10 cellular contexts compared by ENCODE assay signal in genomic region chr1:42938596-42939184, GRCh38. TPM values are rescaled to one million over a fixed set of nuclear protein-coding genes. Genes with fewer than 3 reads are reported as not detected.
DNase-seq lines count a peak whose midpoint lies in the region; ATAC-seq, FAIRE-seq and TF ChIP-seq lines count a peak whose summit lies in the region.
"Had no signal": no experiment of that assay in that cellular context is flagged by ENCODE, and none has a peak within 500 bp of the region (broad histone marks: within the 10 kb centered on the region; RNA-seq: fewer than 3 reads in every experiment).

No MANE protein-coding gene starts in this region.

- H4K20me1 ChIP-seq in SK-N-SH (ENCODE audit: insufficient read depth) = no peaks in the 10 kb centered on the region

- DNase-seq in A549 (ENCODE audit: low read depth in 1 of 2, low spot score in 1 of 2) (no peak), HFFc6 (no peak), DMS53 treated with DMSO at 0.1 percent for 48 hours (lab: John Stamatoyannopoulos, UW; ENCODE audit: unreplicated experiment) (no peak), SK-N-SH (no peak), right cardiac atrium (no peak)
- DNase-seq in activated naive CD8-positive, alpha-beta T cell treated with anti-CD3 and anti-CD28 coated beads, Interleukin-2, amount 50 U/mL, for 24 hours = no peak
- DNase-seq in naive thymus-derived CD8-positive, alpha-beta T cell = peak in 1 of 10 donors; percentile 23
- DNase-seq: activated CD4-positive, CD25-positive, alpha-beta regulatory T cell; DND-41 had no signal

- peak overlapping the region; percentile 95 for H3K27ac Mint-ChIP-seq in HFFc6
- peak overlapping the region; percentile 89 for H3K27ac Mint-ChIP-seq in activated naive CD8-positive, alpha-beta T cell treated with anti-CD3 and anti-CD28 coated beads, Interleukin-2, amount 50 U/mL, for 24 hours
- peak overlapping the region; percentile 83 to 99 (median 90) for H3K27ac Mint-ChIP-seq in naive thymus-derived CD8-positive, alpha-beta T cell

- no peak overlapping the region for H3K9ac ChIP-seq in SK-N-SH

- no peak for TF ChIP-seq EP300 in A549 (IDR thresholded peaks at IDR 0.05)
- no peak for TF ChIP-seq EP300 in SK-N-SH (IDR thresholded peaks at IDR 0.05; ENCODE audit: borderline replicate concordance in 1 of 2, low read depth in 1 of 2, low read length in 1 of 2)

- H3K9me3 ChIP-seq in A549 (no peaks in the 10 kb centered on the region), SK-N-SH (no peaks in the 10 kb centered on the region), right cardiac atrium (ENCODE audit: control insufficient read depth, low read length) (no peaks in the 10 kb centered on the region)

- peaks cover 100% of the 10 kb centered on the region for H3K4me1 ChIP-seq in A549
- H3K4me1 ChIP-seq in SK-N-SH (ENCODE audit: control insufficient read depth in 1 of 2, insufficient read depth in 2 of 2, low read depth in 1 of 2, low read length in 1 of 2) = peaks cover 37 to 52% of the 10 kb centered on the region in 2 experiments; a peak in 3 of 4 replicates
- H3K4me1 ChIP-seq in right cardiac atrium (ENCODE audit: control insufficient read depth, insufficient read depth, low read length) = peaks cover 25% of the 10 kb centered on the region

- peaks cover 10% of the 10 kb centered on the region for H3K27me3 Mint-ChIP-seq in HFFc6 (ENCODE audit: insufficient read depth)
- H3K27me3 Mint-ChIP-seq in activated naive CD8-positive, alpha-beta T cell treated with anti-CD3 and anti-CD28 coated beads, Interleukin-2, amount 50 U/mL, for 24 hours = no peaks in the 10 kb centered on the region
- H3K27me3 Mint-ChIP-seq in naive thymus-derived CD8-positive, alpha-beta T cell = no peaks in the 10 kb centered on the region

- TF ChIP-seq CTCF in A549 (IDR thresholded peaks at IDR 0.05) (no peak), HFFc6 (IDR thresholded peaks at IDR 0.05) (no peak), SK-N-SH (IDR thresholded peaks at IDR 0.05) (no peak)

- H3K9me3 Mint-ChIP-seq in HFFc6 = no peaks in the 10 kb centered on the region
- no peaks in the 10 kb centered on the region for H3K9me3 Mint-ChIP-seq in activated naive CD8-positive, alpha-beta T cell treated with anti-CD3 and anti-CD28 coated beads, Interleukin-2, amount 50 U/mL, for 24 hours
- no peaks in the 10 kb centered on the region for H3K9me3 Mint-ChIP-seq in naive thymus-derived CD8-positive, alpha-beta T cell

- no peak overlapping the region for H3K4me3 ChIP-seq in A549
- H3K4me3 ChIP-seq in SK-N-SH (ENCODE audit: low read depth in 2 of 2, low read length in 1 of 2) = no peak overlapping the region
- no peak overlapping the region for H3K4me3 ChIP-seq in right cardiac atrium (ENCODE audit: low read length)

- H3K4me2 ChIP-seq in A549 (peak overlapping the region; percentile 76), SK-N-SH (no peak overlapping the region)

- no peak for TF ChIP-seq RAD21 in A549 (conservative IDR thresholded peaks at IDR 0.05 in 1 of 2, IDR thresholded peaks at IDR 0.05 in 1 of 2)
- TF ChIP-seq RAD21 in SK-N-SH (IDR thresholded peaks at IDR 0.05; ENCODE audit: low read length) = no peak

- FAIRE-seq in A549 (lab: Jason Lieb, UNC) = no peak

- peaks cover 80% of the 10 kb centered on the region for H3K4me1 Mint-ChIP-seq in HFFc6 (ENCODE audit: low read depth)
- H3K4me1 Mint-ChIP-seq in activated naive CD8-positive, alpha-beta T cell treated with anti-CD3 and anti-CD28 coated beads, Interleukin-2, amount 50 U/mL, for 24 hours = peaks cover 99% of the 10 kb centered on the region
- peaks cover 63 to 99% (median 97%) of the 10 kb centered on the region in 4 donors for H3K4me1 Mint-ChIP-seq in naive thymus-derived CD8-positive, alpha-beta T cell

- H3K36me3 Mint-ChIP-seq in HFFc6 (ENCODE audit: low read depth) = peaks cover 55% of the 10 kb centered on the region
- peaks cover 75% of the 10 kb centered on the region for H3K36me3 Mint-ChIP-seq in activated naive CD8-positive, alpha-beta T cell treated with anti-CD3 and anti-CD28 coated beads, Interleukin-2, amount 50 U/mL, for 24 hours (ENCODE audit: low read depth)
- H3K36me3 Mint-ChIP-seq in naive thymus-derived CD8-positive, alpha-beta T cell = peaks cover 7 to 67% (median 9%) of the 10 kb centered on the region in 3 donors

- peaks cover 37% of the 10 kb centered on the region for H3F3A ChIP-seq in SK-N-SH (replicated peaks; ENCODE audit: insufficient read depth)

- H3K9me2 ChIP-seq in SK-N-SH = no peaks in the 10 kb centered on the region

- intact Hi-C loops in right cardiac atrium (cut with DNase I) = no loop called here

- WGBS in A549 (ENCODE audit: missing lambda C conversion rate) = 77% methylated on average over 9 of the region's 9 CpGs
- 91% methylated on average over 9 of the region's 9 CpGs for WGBS in SK-N-SH (ENCODE audit: low lambda C conversion rate)
- 82% methylated on average over 9 of the region's 9 CpGs for WGBS in right cardiac atrium

- CTCF ChIA-PET in A549 (lab: Yijun Ruan, JAX) = interaction anchor here (1.4 to 5.2 kb wide), 3 partner anchors 15 to 135 kb away, joined by 7 to 40 read pairs (median 37); no protein-coding TSS in a partner anchor
- CTCF ChIA-PET in SK-N-SH (lab: Yijun Ruan, JAX) = interaction anchor here (1.7 kb wide), 1 partner anchor 9 kb away, joined by 6 read pairs; no protein-coding TSS in a partner anchor

- TF ChIP-seq POLR2A in A549 (IDR thresholded peaks at IDR 0.05; ENCODE audit: low read length) = no peak

- H3K27me3 ChIP-seq in SK-N-SH (ENCODE audit: insufficient read depth) (no peaks in the 10 kb centered on the region), right cardiac atrium (ENCODE audit: control insufficient read depth, insufficient read depth) (no peaks in the 10 kb centered on the region)

- ATAC-seq in A549 (no peak), HG03457 (IDR thresholded peaks at IDR 0.05; ENCODE audit: unreplicated experiment) (no peak), right cardiac atrium (no peak)
- no peak for ATAC-seq in activated naive CD8-positive, alpha-beta T cell treated with anti-CD3 and anti-CD28 coated beads, Interleukin-2, amount 50 U/mL, for 24 hours
- ATAC-seq in naive thymus-derived CD8-positive, alpha-beta T cell = peak; percentile 7 to 9

- H3K36me3 ChIP-seq in SK-N-SH (replicated peaks in 1 of 2; ENCODE audit: control insufficient read depth in 1 of 2, insufficient read depth in 2 of 2, low read length in 1 of 2) = peaks cover 25 to 47% of the 10 kb centered on the region in 2 experiments

- no peak overlapping the region for H2AFZ ChIP-seq in SK-N-SH (ENCODE audit: low read depth)

- H3K27ac ChIP-seq in A549 (peak overlapping the region; percentile 91 to 99), SK-N-SH (ENCODE audit: low read depth in 2 of 2, low read length in 1 of 2) (no peak overlapping the region; a peak in 1 of 4 replicates), right cardiac atrium (ENCODE audit: low read length) (no peak overlapping the region)

- peak overlapping the region; percentile 10; the same call in 1 of the 2 replicates for H3K4me3 Mint-ChIP-seq in HFFc6
- no peak overlapping the region for H3K4me3 Mint-ChIP-seq in activated naive CD8-positive, alpha-beta T cell treated with anti-CD3 and anti-CD28 coated beads, Interleukin-2, amount 50 U/mL, for 24 hours
- H3K4me3 Mint-ChIP-seq in naive thymus-derived CD8-positive, alpha-beta T cell = peak overlapping the region in 9 of 10 donors; percentile 1 to 76 (median 54)

- POLR2A ChIA-PET in A549 (lab: Yijun Ruan, JAX) = no interaction called here
- POLR2A ChIA-PET in naive thymus-derived CD8-positive, alpha-beta T cell (lab: Charles Lee) = interaction anchor here (0.7 to 2.8 kb wide), 3 partner anchors 14 to 21 kb away, joined by 4 to 12 read pairs (median 5); no protein-coding TSS in a partner anchor
- POLR2A ChIA-PET in SK-N-SH (lab: Yijun Ruan, JAX) = no interaction called here

- peaks cover 72% of the 10 kb centered on the region for H3K79me2 ChIP-seq in SK-N-SH (ENCODE audit: insufficient read depth)

TF ChIP-seq in A549, 52 proteins besides CTCF, POLR2A, EP300 and RAD21:
- TF ChIP-seq RARB (CRISPR knock-in tag; IDR thresholded peaks at IDR 0.05) (no peak), MAX (IDR thresholded peaks at IDR 0.05) (peak; percentile 9; the same call in 1 of the 2 replicates)

TF ChIP-seq in SK-N-SH, 30 proteins besides CTCF, POLR2A, EP300 and RAD21 (continues in another document):
- TF ChIP-seq EZH2phosphoT487 (IDR thresholded peaks at IDR 0.05; ENCODE audit: borderline replicate concordance, low read depth) (no peak), POLR2AphosphoS5 (IDR thresholded peaks at IDR 0.05; ENCODE audit: low read depth, low read length) (no peak), GABPA (IDR thresholded peaks at IDR 0.05; ENCODE audit: low read depth) (no peak), IRF3 (IDR thresholded peaks at IDR 0.05; ENCODE audit: low read depth, low read length) (no peak), JUND (IDR thresholded peaks at IDR 0.05) (no peak), NRF1 (IDR thresholded peaks at IDR 0.05; ENCODE audit: low read depth, low read length) (no peak), FOSL2 (IDR thresholded peaks at IDR 0.05; ENCODE audit: borderline replicate concordance, low read depth) (no peak), TAF1 (IDR thresholded peaks at IDR 0.05; ENCODE audit: borderline replicate concordance, low read depth, low read length) (no peak), ELF1 (IDR thresholded peaks at IDR 0.05) (no peak)

RNA-seq across cellular contexts. Expression of gene SLC2A1, which starts 20.0 kb away (rescaled TPM):
- polyA plus RNA-seq in A549 (2011; rRNA removed) (106 and 107 TPM in 2 replicates), A549 (2017; fragmentation: RNase III; extraction: RNeasy Plus Mini Kit Qiagen cat#74134 plus additional on column Dnase treatment) (103 to 137 TPM (median 124 TPM) in 3 replicates), SK-N-SH (2012; rRNA removed) (50.5 and 63.8 TPM in 2 replicates), right cardiac atrium (9.1 TPM)
- 118 and 141 TPM in 2 replicates for polyA plus RNA-seq in A549 (2012; cell fraction: cytosol; rRNA removed)
- 397 and 557 TPM in 2 replicates for polyA plus RNA-seq in A549 (2012; cell fraction: nucleus; rRNA removed)
- polyA minus RNA-seq in A549 (2011; rRNA and poly(A)+ RNA removed) = 122 and 160 TPM in 2 replicates
- 100 to 1,000 TPM in 4 of 6 experiments, 10 to 100 TPM in 2; 89.7 to 174 (median 105) TPM for total RNA-seq in HFFc6 (2021; fragmentation: NEBNext Ultra II Directional; extraction: Animal tissue kit (Norgen Biotek cat#: 25700))
- total RNA-seq in naive thymus-derived CD8-positive, alpha-beta T cell = 10 to 100 TPM; 57.2 to 57.3 TPM
- 10 to 100 TPM; 17.7 to 22.8 (median 22.0) TPM for polyA plus RNA-seq in naive thymus-derived CD8-positive, alpha-beta T cell
- polyA plus RNA-seq in SK-N-SH (2012; cell fraction: cytosol; rRNA removed) = 26.8 and 43.4 TPM in 2 replicates
- polyA plus RNA-seq in SK-N-SH (2012; cell fraction: nucleus; rRNA removed) = 110 and 122 TPM in 2 replicates
- total RNA-seq in right cardiac atrium = 10 to 100 TPM in 3 of 4 donors, 1 to 10 TPM in 1; 8.1 to 25.7 (median 15.2) TPM

Comparison
In these comparisons a context has a peak if more than half of its experiments do, and no peak if none do; other contexts are left out.
1. ATAC-seq: peak in naive thymus-derived CD8-positive, alpha-beta T cell (2 of 2); none in A549 (0 of 2), activated naive CD8-positive, alpha-beta T cell treated with anti-CD3 and anti-CD28 coated beads, Interleukin-2, amount 50 U/mL, for 24 hours (single experiment), HG03457 (single experiment) and right cardiac atrium (0 of 2).
2. H3K27ac ChIP-seq: peak in A549 (2 of 2); none in SK-N-SH (0 of 2) and right cardiac atrium (single experiment).
3. Of the 12 proteins assayed by ChIP-seq in both A549 and SK-N-SH: peak only in A549: MAX; only in SK-N-SH: none; in both: none; in neither: 11.
4. Peak in every context shown above with its lines, with median percentiles within 50 percentile points of each other: H3K27ac Mint-ChIP-seq.